Comparison of ENCODE assay signal across 1 cellular context in genomic region chr12:89864419-89864818, GRCh38.
TF ChIP-seq lines count a peak whose summit lies in the region.

No MANE protein-coding gene starts in this region.

TF ChIP-seq in HepG2, 621 proteins besides CTCF, POLR2A, EP300 and RAD21 (continued from another document):
- TF ChIP-seq CSRNP2 (CRISPR knock-in tag; conservative IDR thresholded peaks at IDR 0.05; ENCODE audit: low read depth) (no peak), AGO1 (IDR thresholded peaks at IDR 0.05; ENCODE audit: low read depth, low read length, poor library complexity, severe bottlenecking) (no peak), ZNF737 (CRISPR knock-in tag; IDR thresholded peaks at IDR 0.05; ENCODE audit: borderline replicate concordance) (no peak), ZNF34 (CRISPR knock-in tag; IDR thresholded peaks at IDR 0.05; ENCODE audit: borderline replicate concordance) (no peak), U2AF1 (optimal IDR thresholded peaks at IDR 0.05; ENCODE audit: low read depth, low read length) (no peak), PITX1 (CRISPR knock-in tag; IDR thresholded peaks at IDR 0.05) (no peak), ZNF33A (CRISPR knock-in tag; IDR thresholded peaks at IDR 0.05; ENCODE audit: borderline replicate concordance) (no peak), BRF2 (CRISPR knock-in tag; IDR thresholded peaks at IDR 0.05) (no peak)
